ENCODE assay signal across 16 cellular contexts in the genomic region with DNA sequence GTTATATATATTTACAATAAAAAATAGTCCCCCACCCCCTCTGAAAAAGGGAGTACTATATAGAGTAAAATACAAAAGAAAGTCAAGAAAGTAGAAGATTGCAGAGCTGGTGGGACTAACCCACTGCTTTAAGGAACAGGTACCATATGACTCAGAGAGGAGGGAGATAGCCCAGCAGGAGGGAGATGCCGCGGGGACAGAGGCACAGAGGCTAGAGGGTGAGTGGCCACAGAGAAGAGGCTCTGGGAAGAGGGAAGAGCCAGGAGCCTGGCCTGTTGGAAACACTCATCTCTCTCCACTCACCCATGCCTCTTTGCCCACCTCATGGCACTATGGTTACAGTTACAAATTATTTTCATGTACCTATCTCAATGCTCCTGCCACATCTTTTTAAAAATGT.
"Had no signal": no experiment of that assay in that cellular context is flagged by ENCODE, and none has a peak within 500 bp of the region (broad histone marks: within the 10 kb centered on the region; RNA-seq: fewer than 3 reads in every experiment).

No MANE protein-coding gene starts in this region.

- H3K4me1 ChIP-seq: colonic mucosa had no signal

- H3K27ac Mint-ChIP-seq: stimulated activated naive CD8-positive, alpha-beta T cell treated with anti-CD3 and anti-CD28 coated beads, Interleukin-15, amount 100 ng/mL, for 72 hours had no signal

- H3K4me3 ChIP-seq: colonic mucosa, lung had no signal

- H3K9me3 ChIP-seq: colonic mucosa had no signal

- H3K27ac ChIP-seq: colonic mucosa had no signal

- H3K9me3 Mint-ChIP-seq: activated naive CD8-positive, alpha-beta T cell treated with anti-CD3 and anti-CD28 coated beads, Interleukin-2, amount 50 U/mL, for 24 hours; stimulated activated naive CD8-positive, alpha-beta T cell treated with anti-CD3 and anti-CD28 coated beads, Interleukin-15, amount 100 ng/mL, for 72 hours had no signal

- H3K36me3 ChIP-seq: colonic mucosa had no signal

- H3K27me3 Mint-ChIP-seq: activated naive CD8-positive, alpha-beta T cell treated with anti-CD3 and anti-CD28 coated beads, Interleukin-2, amount 50 U/mL, for 24 hours; stimulated activated naive CD8-positive, alpha-beta T cell treated with anti-CD3 and anti-CD28 coated beads, Interleukin-15, amount 100 ng/mL, for 72 hours had no signal

- H3K4me3 Mint-ChIP-seq: activated naive CD8-positive, alpha-beta T cell treated with anti-CD3 and anti-CD28 coated beads, Interleukin-2, amount 50 U/mL, for 24 hours; stimulated activated naive CD8-positive, alpha-beta T cell treated with anti-CD3 and anti-CD28 coated beads, Interleukin-15, amount 100 ng/mL, for 72 hours had no signal

- H3K27me3 ChIP-seq: colonic mucosa had no signal

- DNase-seq: activated naive CD4-positive, alpha-beta T cell; activated naive CD8-positive, alpha-beta T cell treated with anti-CD3 and anti-CD28 coated beads, Interleukin-2, amount 50 U/mL, for 24 hours; activated T-cell treated with anti-CD3 and anti-CD28 coated beads, Interleukin-2, amount 50 U/mL, for 48 hours; colonic mucosa; effector memory CD4-positive, alpha-beta T cell; erythroblast; glutamatergic neuron; left colon; midbrain; nucleus accumbens; stimulated activated CD4-positive, alpha-beta T cell treated with anti-CD3 and anti-CD28 coated beads, Interleukin-2, amount 100 ng/mL, for 48 hours; stimulated activated naive CD8-positive, alpha-beta T cell treated with anti-CD3 and anti-CD28 coated beads, Interleukin-15, amount 100 ng/mL, for 72 hours; T-helper 2 cell had no signal

- ATAC-seq: activated CD4-positive, CD25-positive, alpha-beta regulatory T cell treated with anti-CD3 and anti-CD28 coated beads, Interleukin-2, amount 50 U/mL, for 24 hours; activated naive CD8-positive, alpha-beta T cell treated with anti-CD3 and anti-CD28 coated beads, Interleukin-2, amount 50 U/mL, for 24 hours; left colon; SK-N-SH treated with all-trans-retinoic acid at 6 μM for 48 hours; stimulated activated naive CD8-positive, alpha-beta T cell treated with anti-CD3 and anti-CD28 coated beads, Interleukin-15, amount 100 ng/mL, for 72 hours had no signal
